ENCODE assay signal across 8 cellular contexts in the genomic region with DNA sequence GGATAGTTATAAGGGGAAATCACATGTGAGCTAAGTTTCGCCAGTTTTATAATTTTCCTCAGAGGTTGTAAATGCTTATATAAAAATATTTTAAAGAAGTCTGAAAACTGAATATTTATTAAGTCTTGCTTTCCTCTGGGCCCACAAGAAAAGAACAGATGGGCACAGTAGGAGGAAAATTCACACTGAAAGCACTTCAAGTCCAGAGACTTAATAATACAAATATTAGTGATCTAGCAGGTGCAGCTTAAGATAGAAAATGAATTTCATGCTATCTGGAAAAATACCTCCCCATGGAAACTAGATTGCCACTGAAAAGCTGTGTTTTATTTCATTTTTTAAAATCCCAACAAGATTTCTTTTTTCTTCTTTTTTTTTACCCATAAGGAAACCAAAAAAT.
"Had no signal": no experiment of that assay in that cellular context is flagged by ENCODE, and none has a peak within 500 bp of the region (broad histone marks: within the 10 kb centered on the region; RNA-seq: fewer than 3 reads in every experiment).

No MANE protein-coding gene starts in this region.

- ATAC-seq: HCT116, HepG2 had no signal

- H3K9me3 Mint-ChIP-seq: HFFc6, IgD-negative memory B cell had no signal

- H3K4me3 Mint-ChIP-seq: HFFc6, IgD-negative memory B cell had no signal

- H3K27ac Mint-ChIP-seq: HFFc6, IgD-negative memory B cell had no signal

- H3K27me3 Mint-ChIP-seq: IgD-negative memory B cell had no signal

- DNase-seq: GM23248, GOT3, H7, HFFc6, KBM-7 had no signal
